14 cellular contexts compared by ENCODE assay signal in the genomic region with DNA sequence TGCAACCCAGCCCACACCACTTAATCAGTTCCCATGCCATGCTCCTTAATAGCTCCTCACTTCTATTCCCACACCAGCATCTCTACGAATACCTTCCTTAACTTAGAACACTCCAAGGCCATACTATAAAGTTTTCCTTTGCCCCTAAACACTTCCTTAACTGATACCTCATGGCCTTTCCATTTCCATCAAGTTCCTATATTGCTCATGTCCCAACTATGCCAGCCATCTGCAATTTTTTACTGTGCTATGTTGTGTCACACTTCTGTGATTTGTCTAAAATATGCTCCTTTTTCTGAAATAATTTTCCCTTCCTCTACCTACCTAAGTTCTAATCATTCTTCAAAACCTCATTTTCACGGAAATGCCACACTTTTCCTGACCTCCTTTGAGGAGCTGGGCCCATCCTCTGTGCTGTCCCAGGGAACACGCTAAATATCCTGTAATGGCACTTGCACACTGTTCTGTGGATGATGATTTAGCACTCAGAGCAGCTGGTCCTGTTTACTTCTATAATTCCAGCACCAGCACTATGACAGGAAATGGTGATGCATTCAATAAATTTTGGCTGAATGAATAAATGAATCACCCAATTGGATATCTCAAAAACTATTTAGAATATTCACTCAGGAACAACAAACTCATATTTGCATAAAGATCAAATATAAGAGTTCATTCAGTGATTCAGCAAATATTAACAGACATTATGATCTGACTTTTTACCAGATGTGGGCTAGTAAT.
DNase-seq lines count a peak whose midpoint lies in the region; ATAC-seq and TF ChIP-seq lines count a peak whose summit lies in the region.
"Had no signal": no experiment of that assay in that cellular context is flagged by ENCODE, and none has a peak within 500 bp of the region (broad histone marks: within the 10 kb centered on the region; RNA-seq: fewer than 3 reads in every experiment).

No MANE protein-coding gene starts in this region.

- H3K36me3 Mint-ChIP-seq in nephron progenitor cell (ENCODE audit: low read depth), result no peaks in the 10 kb centered on the region
- H3K36me3 Mint-ChIP-seq: brain had no signal

- H3K9me3 Mint-ChIP-seq in nephron progenitor cell, result no peaks in the 10 kb centered on the region
- H3K9me3 Mint-ChIP-seq: activated T-helper 1 cell treated with anti-CD3 and anti-CD28 coated beads, Interleukin-12 subunit alpha, Interleukin-12 subunit beta, Interleukin-2, Interleukin-4 antibody, amounts not matched to agents 30 ng/mL and 10 ng/mL and 1 ng/mL, durations not matched to agents 14 hours and 24 hours and 36 hours; brain had no signal

- TF ChIP-seq CTCF in foreskin fibroblast (IDR thresholded peaks at IDR 0.05; ENCODE audit: low read depth, low read length) (no peak), nephron progenitor cell (IDR thresholded peaks at IDR 0.05) (no peak)

- H3K27ac Mint-ChIP-seq in nephron progenitor cell, result no peak overlapping the region
- H3K27ac Mint-ChIP-seq: activated T-helper 1 cell treated with anti-CD3 and anti-CD28 coated beads, Interleukin-12 subunit alpha, Interleukin-12 subunit beta, Interleukin-2, Interleukin-4 antibody, amounts not matched to agents 30 ng/mL and 10 ng/mL and 1 ng/mL, durations not matched to agents 14 hours and 24 hours and 36 hours had no signal

- no peaks in the 10 kb centered on the region for H3K27me3 Mint-ChIP-seq in nephron progenitor cell (ENCODE audit: low read depth, poor library complexity)
- H3K27me3 Mint-ChIP-seq: brain had no signal

- ATAC-seq in HG02623 (IDR thresholded peaks at IDR 0.05; ENCODE audit: unreplicated experiment) (no peak), GM19467 (IDR thresholded peaks at IDR 0.05; ENCODE audit: unreplicated experiment) (no peak)

- DNase-seq in DMS53 (lab: John Stamatoyannopoulos, UW) (peak; percentile 10), DMS53 treated with DMSO at 0.1 percent for 48 hours (lab: John Stamatoyannopoulos, UW; ENCODE audit: unreplicated experiment) (no peak), amniotic stem cell (lab: John Stamatoyannopoulos, UW) (peak; percentile 51), foreskin fibroblast (peak; percentile 75 to 86), nephron progenitor cell (no peak), NCI-H1092 (lab: John Stamatoyannopoulos, UW) (no peak)
- DNase-seq: activated CD4-positive, alpha-beta T cell treated with anti-CD3 and anti-CD28 coated beads, Interleukin-2, amount 50 U/mL, for 1 hour; MV-4-11; NCI-H2171 treated with DMSO at 0.1 percent for 48 hours; spleen had no signal

- peaks cover 11% of the 10 kb centered on the region for H3K4me1 Mint-ChIP-seq in nephron progenitor cell

- H3K4me3 ChIP-seq in foreskin fibroblast (ENCODE audit: low read depth in 1 of 2, low read length in 2 of 2), result no peak overlapping the region
- H3K4me3 ChIP-seq: spleen had no signal

- no peak overlapping the region for H3K4me3 Mint-ChIP-seq in nephron progenitor cell
- H3K4me3 Mint-ChIP-seq: activated T-helper 1 cell treated with anti-CD3 and anti-CD28 coated beads, Interleukin-12 subunit alpha, Interleukin-12 subunit beta, Interleukin-2, Interleukin-4 antibody, amounts not matched to agents 30 ng/mL and 10 ng/mL and 1 ng/mL, durations not matched to agents 14 hours and 24 hours and 36 hours; brain had no signal

Comparison
In these comparisons a context has a peak if more than half of its experiments do, and no peak if none do; other contexts are left out.
1. DNase-seq: peak in DMS53 (single experiment), amniotic stem cell (single experiment) and foreskin fibroblast (2 of 2); none in DMS53 treated with DMSO at 0.1 percent for 48 hours (single experiment), nephron progenitor cell (single experiment) and NCI-H1092 (single experiment).